Comparison of ENCODE assay signal across 21 cellular contexts in the genomic region with DNA sequence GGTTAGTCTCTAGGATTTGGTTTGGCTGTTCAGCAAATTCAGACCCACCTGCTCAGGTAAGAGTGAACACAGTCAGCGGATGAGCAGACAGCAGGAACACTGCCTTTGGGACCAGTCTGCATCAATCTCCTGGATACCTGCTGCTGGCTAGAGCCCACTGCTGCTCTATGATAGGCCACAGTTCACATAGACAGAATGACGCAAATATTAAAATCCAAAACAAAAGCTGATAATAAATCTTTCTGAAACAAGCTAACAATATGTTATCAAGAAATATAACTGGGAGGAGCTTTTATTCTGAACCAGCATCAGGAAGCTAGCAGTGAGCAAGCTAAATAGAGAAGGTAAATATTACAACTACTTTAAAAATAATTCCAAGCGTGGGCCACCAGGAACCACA. TPM values are rescaled to one million over a fixed set of nuclear protein-coding genes. Genes with fewer than 3 reads are reported as not detected.
"Had no signal": no experiment of that assay in that cellular context is flagged by ENCODE, and none has a peak within 500 bp of the region (broad histone marks: within the 10 kb centered on the region; RNA-seq: fewer than 3 reads in every experiment).

A gene with protein sequence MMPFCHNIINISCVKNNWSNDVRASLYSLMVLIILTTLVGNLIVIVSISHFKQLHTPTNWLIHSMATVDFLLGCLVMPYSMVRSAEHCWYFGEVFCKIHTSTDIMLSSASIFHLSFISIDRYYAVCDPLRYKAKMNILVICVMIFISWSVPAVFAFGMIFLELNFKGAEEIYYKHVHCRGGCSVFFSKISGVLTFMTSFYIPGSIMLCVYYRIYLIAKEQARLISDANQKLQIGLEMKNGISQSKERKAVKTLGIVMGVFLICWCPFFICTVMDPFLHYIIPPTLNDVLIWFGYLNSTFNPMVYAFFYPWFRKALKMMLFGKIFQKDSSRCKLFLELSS (minus strand): TSS at position 101 of the 400 bp plus-strand sequence. CDS start 13,179 bp downstream, outside the sequence.

- H3K27me3 Mint-ChIP-seq: activated naive CD8-positive, alpha-beta T cell had no signal

- H3K27ac Mint-ChIP-seq: activated CD4-positive, alpha-beta T cell treated with anti-CD3 and anti-CD28 coated beads for 36 hours; activated naive CD8-positive, alpha-beta T cell; activated T-helper 1 cell treated with anti-CD3 and anti-CD28 coated beads, Interleukin-12 subunit alpha, Interleukin-12 subunit beta, Interleukin-2, Interleukin-4 antibody, amounts not matched to agents 30 ng/mL and 10 ng/mL and 1 ng/mL, durations not matched to agents 14 hours and 24 hours and 36 hours; immature natural killer cell; progenitor cell of endocrine pancreas had no signal

- H3K36me3 Mint-ChIP-seq: activated naive CD8-positive, alpha-beta T cell; immature natural killer cell had no signal

- ATAC-seq: activated CD4-positive, alpha-beta T cell treated with anti-CD3 and anti-CD28 coated beads for 36 hours; heart right ventricle had no signal

- H3K4me3 Mint-ChIP-seq: activated CD4-positive, alpha-beta T cell treated with anti-CD3 and anti-CD28 coated beads for 36 hours; activated naive CD8-positive, alpha-beta T cell; activated T-helper 1 cell treated with anti-CD3 and anti-CD28 coated beads, Interleukin-12 subunit alpha, Interleukin-12 subunit beta, Interleukin-2, Interleukin-4 antibody, amounts not matched to agents 30 ng/mL and 10 ng/mL and 1 ng/mL, durations not matched to agents 14 hours and 24 hours and 36 hours; immature natural killer cell had no signal

- H3K4me1 Mint-ChIP-seq: immature natural killer cell had no signal

- H3K9me3 Mint-ChIP-seq: activated T-helper 1 cell treated with anti-CD3 and anti-CD28 coated beads, Interleukin-12 subunit alpha, Interleukin-12 subunit beta, Interleukin-2, Interleukin-4 antibody, amounts not matched to agents 30 ng/mL and 10 ng/mL and 1 ng/mL, durations not matched to agents 14 hours and 24 hours and 36 hours; immature natural killer cell had no signal

- DNase-seq: activated CD4-positive, alpha-beta T cell treated with anti-CD3 and anti-CD28 coated beads for 36 hours; activated CD4-positive, alpha-beta T cell treated with anti-CD3 and anti-CD28 coated beads, Interleukin-2, amount 50 U/mL, for 48 hours; dermis blood vessel endothelial cell; effector memory CD4-positive, alpha-beta T cell; esophagus squamous epithelium; heart right ventricle; immature natural killer cell; kidney glomerular epithelial cell; left ventricle myocardium inferior; stimulated activated CD4-positive, alpha-beta T cell treated with anti-CD3 and anti-CD28 coated beads, Interleukin-12 subunit alpha, Interleukin-12 subunit beta, amount 100 ng/mL, for 4 hours; stimulated activated CD4-positive, alpha-beta T cell treated with anti-CD3 and anti-CD28 coated beads, Interleukin-1b, Interleukin-23, amount 100 ng/mL, for 48 hours; stimulated activated naive CD4-positive, alpha-beta T cell treated with Interleukin-2 at 50 U/mL for 16 hours; substantia nigra had no signal

RNA-seq across cellular contexts. Expression of the gene that starts here (rescaled TPM):
- total RNA-seq: activated CD4-positive, alpha-beta T cell treated with anti-CD3 and anti-CD28 coated beads for 36 hours; activated T-helper 1 cell treated with anti-CD3 and anti-CD28 coated beads, Interleukin-12 subunit alpha, Interleukin-12 subunit beta, Interleukin-2, Interleukin-4 antibody, amounts not matched to agents 30 ng/mL and 10 ng/mL and 1 ng/mL, durations not matched to agents 14 hours and 24 hours and 36 hours; cardiac muscle cell; chondrocyte; dermis blood vessel endothelial cell; endothelial cell of umbilical vein; esophagus squamous epithelium; heart right ventricle; left ventricle myocardium inferior; osteoblast; progenitor cell of endocrine pancreas; tibial nerve had no signal
